Comparison of ENCODE assay signal across 14 cellular contexts in genomic region chr3:48271190-48271589, GRCh38. TPM values are rescaled to one million over a fixed set of nuclear protein-coding genes. Genes with fewer than 3 reads are reported as not detected.
DNase-seq lines count a peak whose midpoint lies in the region; ATAC-seq, FAIRE-seq and TF ChIP-seq lines count a peak whose summit lies in the region.
"Not testable (repeated sequence)": the region's sequence is repeated elsewhere in the genome, so short reads cannot be mapped to it uniquely, and the experiment has no call there.
"Had no signal": no experiment of that assay in that cellular context is flagged by ENCODE, and none has a peak within 500 bp of the region (broad histone marks: within the 10 kb centered on the region; RNA-seq: fewer than 3 reads in every experiment).

No MANE protein-coding gene starts in this region.

- not testable (repeated sequence) for H3K4me3 Mint-ChIP-seq in activated CD4-positive, alpha-beta T cell treated with anti-CD3 and anti-CD28 coated beads for 36 hours; activated CD8-positive, alpha-beta T cell treated with anti-CD3 and anti-CD28 coated beads for 36 hours; progenitor cell of endocrine pancreas (ENCODE audit: low read depth)

- not testable (repeated sequence) for H3K9me3 ChIP-seq in K562 (replicated peaks; ENCODE audit: control insufficient read depth, insufficient read depth, low read depth, low read length); HepG2 (ENCODE audit: low read length)

- peak overlapping the region; percentile 23; the same call in 1 of the 2 replicates for H3K27ac ChIP-seq in RWPE1
- H3K27ac ChIP-seq in K562 (ENCODE audit: extremely low read depth, low read depth, low read length); HepG2 (ENCODE audit: extremely low read length, insufficient read depth, low read length): not testable (repeated sequence)

- WGBS in K562 (ENCODE audit: insufficient coverage, low coverage, missing lambda C conversion rate): 94% methylated on average over 10 of the region's 11 CpGs
- 98% methylated on average over 11 of the region's 11 CpGs for WGBS in HepG2 (ENCODE audit: low lambda C conversion rate)

- H2AFZ ChIP-seq in K562 (ENCODE audit: low read depth, low read length); HepG2 (ENCODE audit: low read length): not testable (repeated sequence)

- CTCF ChIA-PET in RWPE1 (lab: Yijun Ruan, JAX): interaction anchor here (1.0 kb wide), 1 partner anchor 77 kb away, joined by 3 read pairs; no protein-coding TSS in a partner anchor
- CTCF ChIA-PET in activated CD4-positive, alpha-beta T cell treated with anti-CD3 and anti-CD28 coated beads for 36 hours (lab: Charles Lee): interaction anchor here (0.8 to 5.3 kb wide), 6 partner anchors 11 to 278 kb away, joined by 3 to 77 read pairs (median 4); no protein-coding TSS in a partner anchor
- CTCF ChIA-PET in activated CD8-positive, alpha-beta T cell treated with anti-CD3 and anti-CD28 coated beads for 36 hours (lab: Charles Lee): interaction anchor here (1.0 to 6.2 kb wide), 5 partner anchors 8 to 168 kb away, joined by 3 to 135 read pairs (median 4); partner anchors contain the start of genes CCDC51 and TMA7
- CTCF ChIA-PET in K562 (lab: Yijun Ruan, JAX; ENCODE audit: low intra/inter-chr PET ratio): not testable (repeated sequence)
- CTCF ChIA-PET in HepG2 (lab: Yijun Ruan, JAX; ENCODE audit: low intra/inter-chr PET ratio, low total read pairs): interaction anchor here (4.6 kb wide), 1 partner anchor 164 kb away, joined by 76 read pairs; no protein-coding TSS in a partner anchor

- not testable (repeated sequence) for BruUV-seq in K562 (replicated peaks; lab: Mats Ljungman, UMichigan); HepG2 (replicated peaks; lab: Mats Ljungman, UMichigan)

- not testable (repeated sequence) for H3K79me2 ChIP-seq in K562 (ENCODE audit: control insufficient read depth, insufficient read depth, low read length); HepG2 (ENCODE audit: insufficient read depth, low read length)

- not testable (repeated sequence) for H3K27me3 Mint-ChIP-seq in activated CD4-positive, alpha-beta T cell treated with anti-CD3 and anti-CD28 coated beads for 36 hours; activated CD8-positive, alpha-beta T cell treated with anti-CD3 and anti-CD28 coated beads for 36 hours; progenitor cell of endocrine pancreas

- H3K36me3 ChIP-seq in K562 (ENCODE audit: control insufficient read depth, insufficient read depth, low read length) (peaks cover 38% of the 10 kb centered on the region; the same call in 2 of the 3 replicates), HepG2 (replicated peaks in 1 of 2; ENCODE audit: control insufficient read depth in 1 of 2, insufficient read depth in 2 of 2, low read length in 2 of 2) (peaks cover 3 to 14% of the 10 kb centered on the region in 2 experiments; a peak in 4 of 5 replicates)

- TF ChIP-seq POLR2A in K562 (conservative IDR thresholded peaks at IDR 0.05); HepG2 (IDR thresholded peaks at IDR 0.05; ENCODE audit: insufficient read depth in 1 of 2, low read depth in 2 of 2, low read length in 2 of 2): not testable (repeated sequence)

- not testable (repeated sequence) for DNase-seq in RWPE1 (ENCODE audit: low spot score); K562 (ENCODE audit: extremely low read depth in 1 of 4, low spot score in 3 of 4); HepG2 (ENCODE audit: low spot score); progenitor cell of endocrine pancreas (ENCODE audit: low spot score, unreplicated experiment)
- peak; percentile 17 for DNase-seq in activated CD4-positive, alpha-beta T cell treated with anti-CD3 and anti-CD28 coated beads for 36 hours
- peak; percentile 38 for DNase-seq in activated CD8-positive, alpha-beta T cell treated with anti-CD3 and anti-CD28 coated beads for 36 hours

- not testable (repeated sequence) for FAIRE-seq in K562 (lab: Jason Lieb, UNC); HepG2 (lab: Jason Lieb, UNC)

- not testable (repeated sequence) for H3K27me3 ChIP-seq in K562 (ENCODE audit: control insufficient read depth in 2 of 2, insufficient read depth in 2 of 2, low read length in 2 of 2); HepG2 (ENCODE audit: control insufficient read depth in 1 of 2, insufficient read depth in 2 of 2, low read length in 2 of 2)

- not testable (repeated sequence) for H3K9me1 ChIP-seq in K562 (ENCODE audit: control insufficient read depth, insufficient read depth, low read length)

- H4K20me1 ChIP-seq in K562 (replicated peaks; ENCODE audit: control insufficient read depth, insufficient read depth, low read length); HepG2 (ENCODE audit: insufficient read depth, low read length): not testable (repeated sequence)

- not testable (repeated sequence) for H3K4me3 ChIP-seq in K562; HepG2 (replicated peaks in 1 of 3; ENCODE audit: insufficient read depth in 1 of 3, low read depth in 2 of 3, low read length in 3 of 3)

- H3K4me1 ChIP-seq in K562 (replicated peaks in 1 of 2; ENCODE audit: control insufficient read depth in 2 of 2, insufficient read depth in 2 of 2, low read length in 2 of 2); HepG2 (ENCODE audit: insufficient read depth, low read length): not testable (repeated sequence)

- intact Hi-C loops in activated CD4-positive, alpha-beta T cell treated with anti-CD3 and anti-CD28 coated beads for 36 hours (cut with DNase I, micrococcal nuclease): loop anchor here (5.0 to 10.0 kb wide), 2 partner anchors 131 to 134 kb away; no protein-coding TSS in a partner anchor
- intact Hi-C loops in activated CD8-positive, alpha-beta T cell treated with anti-CD3 and anti-CD28 coated beads for 36 hours (cut with micrococcal nuclease): loop anchor here (5.0 to 10.0 kb wide), 3 partner anchors 124 to 274 kb away; no protein-coding TSS in a partner anchor
- intact Hi-C loops in K562 (cut with micrococcal nuclease): loop anchor here (5.0 to 10.0 kb wide), 3 partner anchors 76 to 284 kb away; partner anchors contain the start of gene PFKFB4
- intact Hi-C loops in HepG2 (cut with micrococcal nuclease; ENCODE audit: unreplicated experiment): loop anchor here (5.0 kb wide), 1 partner anchor 236 kb away; no protein-coding TSS in a partner anchor

- TF ChIP-seq RAD21 in K562 (CRISPR knock-in tag; conservative IDR thresholded peaks at IDR 0.05 in 1 of 2, IDR thresholded peaks at IDR 0.05 in 1 of 2); HepG2 (CRISPR knock-in tag; IDR thresholded peaks at IDR 0.05): not testable (repeated sequence)

- peaks cover 35% of the 10 kb centered on the region for H3K36me3 Mint-ChIP-seq in activated CD4-positive, alpha-beta T cell treated with anti-CD3 and anti-CD28 coated beads for 36 hours (ENCODE audit: low read depth)
- peaks cover 44% of the 10 kb centered on the region for H3K36me3 Mint-ChIP-seq in activated CD8-positive, alpha-beta T cell treated with anti-CD3 and anti-CD28 coated beads for 36 hours (ENCODE audit: low read depth)
- H3K36me3 Mint-ChIP-seq in progenitor cell of endocrine pancreas (ENCODE audit: insufficient read depth): peaks cover 40% of the 10 kb centered on the region

- not testable (repeated sequence) for TF ChIP-seq CTCF in RWPE1 (conservative IDR thresholded peaks at IDR 0.05; ENCODE audit: low read depth); activated CD8-positive, alpha-beta T cell treated with anti-CD3 and anti-CD28 coated beads for 36 hours (IDR thresholded peaks at IDR 0.05); K562 (IDR thresholded peaks at IDR 0.05 in 2 of 3, conservative IDR thresholded peaks at IDR 0.05 in 1 of 3; ENCODE audit: insufficient read depth in 2 of 3, low read depth in 1 of 3, low read length in 3 of 3); HepG2 (CRISPR knock-in tag; IDR thresholded peaks at IDR 0.05); progenitor cell of endocrine pancreas (IDR thresholded peaks at IDR 0.05; ENCODE audit: unreplicated experiment)

- not testable (repeated sequence) for H3K9me3 Mint-ChIP-seq in activated CD4-positive, alpha-beta T cell treated with anti-CD3 and anti-CD28 coated beads for 36 hours (ENCODE audit: low read depth); activated CD8-positive, alpha-beta T cell treated with anti-CD3 and anti-CD28 coated beads for 36 hours; progenitor cell of endocrine pancreas (ENCODE audit: low read depth)

- ATAC-seq in activated CD4-positive, alpha-beta T cell treated with anti-CD3 and anti-CD28 coated beads for 36 hours; activated CD8-positive, alpha-beta T cell treated with anti-CD3 and anti-CD28 coated beads for 36 hours; K562; HepG2: not testable (repeated sequence)

- not testable (repeated sequence) for H3K9ac ChIP-seq in K562 (ENCODE audit: insufficient read depth in 1 of 2, low read depth in 2 of 2, low read length in 2 of 2); HepG2 (ENCODE audit: insufficient read depth, low read depth, low read length)

- not testable (repeated sequence) for TF ChIP-seq EP300 in K562 (IDR thresholded peaks at IDR 0.05; ENCODE audit: low read length); HepG2 (IDR thresholded peaks at IDR 0.05; ENCODE audit: low read depth in 2 of 2, low read length in 2 of 2); HepG2 (CRISPR knock-in tag; IDR thresholded peaks at IDR 0.05; ENCODE audit: borderline replicate concordance)

- H3K27ac Mint-ChIP-seq in activated CD4-positive, alpha-beta T cell treated with anti-CD3 and anti-CD28 coated beads for 36 hours; activated CD8-positive, alpha-beta T cell treated with anti-CD3 and anti-CD28 coated beads for 36 hours: not testable (repeated sequence)
- peak overlapping the region; percentile 30 for H3K27ac Mint-ChIP-seq in progenitor cell of endocrine pancreas

- peaks cover 40% of the 10 kb centered on the region for H3K4me1 Mint-ChIP-seq in activated CD4-positive, alpha-beta T cell treated with anti-CD3 and anti-CD28 coated beads for 36 hours
- peaks cover 42% of the 10 kb centered on the region for H3K4me1 Mint-ChIP-seq in activated CD8-positive, alpha-beta T cell treated with anti-CD3 and anti-CD28 coated beads for 36 hours (ENCODE audit: low read depth)
- H3K4me1 Mint-ChIP-seq in progenitor cell of endocrine pancreas (ENCODE audit: low read depth): peaks cover 40% of the 10 kb centered on the region

- in situ Hi-C loops in K562 (cut with MboI): loop anchor here (5.0 kb wide), 1 partner anchor 166 kb away; no protein-coding TSS in a partner anchor
- in situ Hi-C loops in HepG2 (cut with HindIII; ENCODE audit: extremely low pct_ligation_motif_present, low pct_unique_long_range_greater_than_20kb): loop anchor here (5.0 kb wide), 1 partner anchor 166 kb away; no protein-coding TSS in a partner anchor

- POLR2A ChIA-PET in RWPE1 (lab: Yijun Ruan, JAX; ENCODE audit: low non-redundant PET): not testable (repeated sequence)
- POLR2A ChIA-PET in activated CD4-positive, alpha-beta T cell treated with anti-CD3 and anti-CD28 coated beads for 36 hours (lab: Charles Lee): interaction anchor here (0.6 to 1.0 kb wide), 2 partner anchors 11 to 165 kb away, joined by 3 to 11 read pairs; no protein-coding TSS in a partner anchor
- POLR2A ChIA-PET in activated CD8-positive, alpha-beta T cell treated with anti-CD3 and anti-CD28 coated beads for 36 hours (lab: Charles Lee): interaction anchor here (1.4 kb wide), 1 partner anchor 11 kb away, joined by 3 read pairs; no protein-coding TSS in a partner anchor
- POLR2A ChIA-PET in K562 (lab: Yijun Ruan, JAX) (interaction anchor here (1.1 to 1.7 kb wide), 7 partner anchors 12 to 169 kb away, joined by 3 to 6 read pairs (median 4); partner anchors contain the start of genes CCDC51, TMA7 and ZNF589), HepG2 (lab: Yijun Ruan, JAX) (interaction anchor here (0.7 kb wide), 1 partner anchor 168 kb away, joined by 3 read pairs; the partner anchor contains the start of gene CCDC51)

- H3K4me2 ChIP-seq in K562 (ENCODE audit: insufficient read depth, low read length); HepG2 (ENCODE audit: low read depth, low read length): not testable (repeated sequence)

RNA-seq across cellular contexts. Expression of gene NME6, which starts 30.0 kb away (rescaled TPM):
- 10 to 100 TPM; 26.1 to 28.9 TPM for total RNA-seq in activated CD4-positive, alpha-beta T cell treated with anti-CD3 and anti-CD28 coated beads for 36 hours
- total RNA-seq in activated CD8-positive, alpha-beta T cell treated with anti-CD3 and anti-CD28 coated beads for 36 hours: 10 to 100 TPM; 23.2 to 31.0 TPM
- 38.1 and 39.6 TPM in 2 replicates for total RNA-seq in K562 (2011; cell fraction: chromatin; rRNA removed; ENCODE audit: low replicate concordance)
- 20.5 and 24.2 TPM in 2 replicates for total RNA-seq in K562 (2011; cell fraction: nucleolus; rRNA removed)
- total RNA-seq in K562 (2011; cell fraction: nucleoplasm; rRNA removed): 39.3 and 53.9 TPM in 2 replicates
- 22.5 and 27.2 TPM in 2 replicates for total RNA-seq in K562 (2014; rRNA removed)
- 24.5 and 26.5 TPM in 2 replicates for total RNA-seq in K562 (2014; rRNA removed; fragmentation: Illumina TruSeq; extraction: Trizol)
- 32.9 and 35.0 TPM in 2 replicates for total RNA-seq in K562 (2015; rRNA removed; fragmentation: Illumina TruSeq; extraction: Trizol)
- total RNA-seq in K562 (2021): 23.2 and 24.3 TPM in 2 replicates
- polyA plus RNA-seq in K562 (2011; rRNA removed): 33.1 and 33.3 TPM in 2 replicates
- polyA plus RNA-seq in K562 (2011; cell fraction: cytosol; rRNA removed): 43.2 and 63.3 TPM in 2 replicates
- 11.4 and 15.4 TPM in 2 replicates for polyA plus RNA-seq in K562 (2011; cell fraction: nucleus; rRNA removed)
- 21.8 and 25.1 TPM in 2 replicates for polyA plus RNA-seq in K562 (2012)
- polyA plus RNA-seq in K562 (2014; fragmentation: Illumina TruSeq; extraction: Trizol): 36.2 and 42.0 TPM in 2 replicates
- 10 to 100 TPM; 66.8 to 80.0 TPM for polyA plus RNA-seq in K562 (2014; fragmentation: Nextera tagmentation; extraction: Ambion mirVana)
- 27.3 and 31.0 TPM in 2 replicates for polyA plus RNA-seq in K562 (2014; rRNA removed)
- 27.7 TPM in 2 replicates for polyA minus RNA-seq in K562 (2011; rRNA and poly(A)+ RNA removed)
- 12.4 and 16.1 TPM in 2 replicates for polyA minus RNA-seq in K562 (2011; cell fraction: cytosol; rRNA and poly(A)+ RNA removed)
- polyA minus RNA-seq in K562 (2011; cell fraction: nucleus; rRNA and poly(A)+ RNA removed): 8.1 and 13.0 TPM in 2 replicates
- total RNA-seq in HepG2 (2016; rRNA removed; fragmentation: Illumina TruSeq; extraction: Trizol): 29.3 and 39.3 TPM in 2 replicates
- total RNA-seq in HepG2 (2016; cell fraction: cytosol; rRNA removed; fragmentation: Illumina TruSeq; extraction: Trizol; ENCODE audit: low read depth): 16.7 and 19.9 TPM in 2 replicates
- total RNA-seq in HepG2 (2016; cell fraction: insoluble cytoplasmic fraction; rRNA removed; fragmentation: Illumina TruSeq; extraction: Trizol): 32.0 and 39.5 TPM in 2 replicates
- total RNA-seq in HepG2 (2016; cell fraction: membrane; rRNA removed; fragmentation: Illumina TruSeq; extraction: Trizol): 27.4 and 28.5 TPM in 2 replicates
- 12.5 and 20.5 TPM in 2 replicates for total RNA-seq in HepG2 (2016; cell fraction: nucleus; rRNA removed; fragmentation: Illumina TruSeq; extraction: Trizol)
- polyA plus RNA-seq in HepG2 (2011; rRNA removed): 31.0 and 35.0 TPM in 2 replicates
- polyA plus RNA-seq in HepG2 (2011; cell fraction: cytosol; rRNA removed): 35.2 and 38.2 TPM in 2 replicates
- 12.4 and 14.8 TPM in 2 replicates for polyA plus RNA-seq in HepG2 (2011; cell fraction: nucleus; rRNA removed)
- 13.5 and 14.8 TPM in 2 replicates for polyA plus RNA-seq in HepG2 (2012)
- polyA plus RNA-seq in HepG2 (2016; cell fraction: cytosol; fragmentation: Illumina TruSeq; extraction: Trizol; ENCODE audit: low read depth): 16.6 and 18.9 TPM in 2 replicates
- polyA plus RNA-seq in HepG2 (2016; cell fraction: insoluble cytoplasmic fraction; fragmentation: Illumina TruSeq; extraction: Trizol; ENCODE audit: low read depth): 36.5 and 38.3 TPM in 2 replicates
- polyA plus RNA-seq in HepG2 (2016; cell fraction: membrane; fragmentation: Illumina TruSeq; extraction: Trizol; ENCODE audit: low read depth): 22.5 and 24.6 TPM in 2 replicates
- polyA plus RNA-seq in HepG2 (2016; cell fraction: nucleus; fragmentation: Illumina TruSeq; extraction: Trizol; ENCODE audit: insufficient read depth, low read depth): 26.6 and 28.5 TPM in 2 replicates
- polyA minus RNA-seq in HepG2 (2011; rRNA and poly(A)+ RNA removed; ENCODE audit: low replicate concordance): 33.9 and 58.1 TPM in 2 replicates
- 8.7 and 12.7 TPM in 2 replicates for polyA minus RNA-seq in HepG2 (2011; cell fraction: cytosol; rRNA and poly(A)+ RNA removed)
- polyA minus RNA-seq in HepG2 (2011; cell fraction: nucleus; rRNA and poly(A)+ RNA removed): 15.2 and 16.3 TPM in 2 replicates
- 34.8 and 35.5 TPM in 2 replicates for total RNA-seq in progenitor cell of endocrine pancreas

RNA-seq across cellular contexts. Expression of gene ZNF589, which starts 30.3 kb away (rescaled TPM):
- total RNA-seq in activated CD4-positive, alpha-beta T cell treated with anti-CD3 and anti-CD28 coated beads for 36 hours: 10 to 100 TPM; 28.6 to 29.6 TPM
- total RNA-seq in activated CD8-positive, alpha-beta T cell treated with anti-CD3 and anti-CD28 coated beads for 36 hours: 10 to 100 TPM; 30.4 to 32.8 TPM
- 68.3 and 75.9 TPM in 2 replicates for total RNA-seq in K562 (2011; cell fraction: chromatin; rRNA removed; ENCODE audit: low replicate concordance)
- total RNA-seq in K562 (2011; cell fraction: nucleolus; rRNA removed): 29.9 and 35.9 TPM in 2 replicates
- total RNA-seq in K562 (2011; cell fraction: nucleoplasm; rRNA removed): 57.4 and 74.4 TPM in 2 replicates
- total RNA-seq in K562 (2014; rRNA removed) (13.9 and 17.6 TPM in 2 replicates), K562 (2014; rRNA removed; fragmentation: Illumina TruSeq; extraction: Trizol) (21.5 and 24.9 TPM in 2 replicates), K562 (2015; rRNA removed; fragmentation: Illumina TruSeq; extraction: Trizol) (20.1 and 20.8 TPM in 2 replicates), K562 (2021) (19.6 and 20.8 TPM in 2 replicates), HepG2 (2016; rRNA removed; fragmentation: Illumina TruSeq; extraction: Trizol) (5.6 and 7.3 TPM in 2 replicates), progenitor cell of endocrine pancreas (28.5 and 30.4 TPM in 2 replicates)
- polyA plus RNA-seq in K562 (2011; rRNA removed) (26.7 and 28.8 TPM in 2 replicates), K562 (2014; fragmentation: Illumina TruSeq; extraction: Trizol) (24.1 and 25.1 TPM in 2 replicates), K562 (2014; fragmentation: Nextera tagmentation; extraction: Ambion mirVana) (10 to 100 TPM in 1 of 2 experiments, 1 to 10 TPM in 1; 4.2 to 17.6 TPM), K562 (2014; rRNA removed) (23.2 and 23.9 TPM in 2 replicates), HepG2 (2011; rRNA removed) (5.8 and 7.2 TPM in 2 replicates)
- polyA plus RNA-seq in K562 (2011; cell fraction: cytosol; rRNA removed): 11.3 and 20.8 TPM in 2 replicates
- polyA plus RNA-seq in K562 (2011; cell fraction: nucleus; rRNA removed): 78.0 and 81.2 TPM in 2 replicates
- 14.2 and 16.5 TPM in 2 replicates for polyA plus RNA-seq in K562 (2012)
- polyA minus RNA-seq in K562 (2011; rRNA and poly(A)+ RNA removed): 24.3 and 27.1 TPM in 2 replicates
- 6.6 and 7.7 TPM in 2 replicates for polyA minus RNA-seq in K562 (2011; cell fraction: cytosol; rRNA and poly(A)+ RNA removed)
- 12.9 and 19.1 TPM in 2 replicates for polyA minus RNA-seq in K562 (2011; cell fraction: nucleus; rRNA and poly(A)+ RNA removed)
- total RNA-seq in HepG2 (2016; cell fraction: cytosol; rRNA removed; fragmentation: Illumina TruSeq; extraction: Trizol; ENCODE audit: low read depth): 0.44 and 0.81 TPM in 2 replicates
- 5.3 and 6.9 TPM in 2 replicates for total RNA-seq in HepG2 (2016; cell fraction: insoluble cytoplasmic fraction; rRNA removed; fragmentation: Illumina TruSeq; extraction: Trizol)
- total RNA-seq in HepG2 (2016; cell fraction: membrane; rRNA removed; fragmentation: Illumina TruSeq; extraction: Trizol): 1.4 and 1.7 TPM in 2 replicates
- total RNA-seq in HepG2 (2016; cell fraction: nucleus; rRNA removed; fragmentation: Illumina TruSeq; extraction: Trizol): 10.3 and 12.0 TPM in 2 replicates
- 2.5 and 3.9 TPM in 2 replicates for polyA plus RNA-seq in HepG2 (2011; cell fraction: cytosol; rRNA removed)
- 15.9 and 20.4 TPM in 2 replicates for polyA plus RNA-seq in HepG2 (2011; cell fraction: nucleus; rRNA removed)
- 5.9 and 7.4 TPM in 2 replicates for polyA plus RNA-seq in HepG2 (2012)
- polyA plus RNA-seq in HepG2 (2016; cell fraction: cytosol; fragmentation: Illumina TruSeq; extraction: Trizol; ENCODE audit: low read depth): 0.26 and 0.29 TPM in 2 replicates
- polyA plus RNA-seq in HepG2 (2016; cell fraction: insoluble cytoplasmic fraction; fragmentation: Illumina TruSeq; extraction: Trizol; ENCODE audit: low read depth): 5.2 and 5.5 TPM in 2 replicates
- polyA plus RNA-seq in HepG2 (2016; cell fraction: membrane; fragmentation: Illumina TruSeq; extraction: Trizol; ENCODE audit: low read depth): 0.94 and 1.2 TPM in 2 replicates
- polyA plus RNA-seq in HepG2 (2016; cell fraction: nucleus; fragmentation: Illumina TruSeq; extraction: Trizol; ENCODE audit: insufficient read depth, low read depth): 17.8 and 20.2 TPM in 2 replicates
- 5.6 and 10.6 TPM in 2 replicates for polyA minus RNA-seq in HepG2 (2011; rRNA and poly(A)+ RNA removed; ENCODE audit: low replicate concordance)
- polyA minus RNA-seq in HepG2 (2011; cell fraction: cytosol; rRNA and poly(A)+ RNA removed): 1.7 TPM in 2 replicates
- polyA minus RNA-seq in HepG2 (2011; cell fraction: nucleus; rRNA and poly(A)+ RNA removed): 8.9 and 13.2 TPM in 2 replicates

RNA-seq across cellular contexts. Expression of gene CAMP, which starts 47.9 kb away (rescaled TPM):
- total RNA-seq in activated CD4-positive, alpha-beta T cell treated with anti-CD3 and anti-CD28 coated beads for 36 hours: not detected
- not detected for total RNA-seq in activated CD8-positive, alpha-beta T cell treated with anti-CD3 and anti-CD28 coated beads for 36 hours
- total RNA-seq in K562 (2011; cell fraction: chromatin; rRNA removed; ENCODE audit: low replicate concordance): not detected in 2 replicates
- total RNA-seq in K562 (2011; cell fraction: nucleolus; rRNA removed): not detected in 2 replicates
- total RNA-seq in K562 (2011; cell fraction: nucleoplasm; rRNA removed): not detected in 2 replicates
- total RNA-seq in K562 (2014; rRNA removed) (0.29 TPM in 1 of 2 replicates, not detected in the other), K562 (2014; rRNA removed; fragmentation: Illumina TruSeq; extraction: Trizol) (not detected in 2 replicates), K562 (2015; rRNA removed; fragmentation: Illumina TruSeq; extraction: Trizol) (not detected in 2 replicates), K562 (2021) (0.22 TPM in 1 of 2 replicates, not detected in the other), HepG2 (2016; rRNA removed; fragmentation: Illumina TruSeq; extraction: Trizol) (not detected in 2 replicates), progenitor cell of endocrine pancreas (not detected in 2 replicates)
- polyA plus RNA-seq in K562 (2011; rRNA removed) (not detected in 2 replicates), K562 (2014; fragmentation: Illumina TruSeq; extraction: Trizol) (not detected in 2 replicates), K562 (2014; fragmentation: Nextera tagmentation; extraction: Ambion mirVana) (not detected), K562 (2014; rRNA removed) (not detected in 2 replicates), HepG2 (2011; rRNA removed) (not detected in 2 replicates)
- polyA plus RNA-seq in K562 (2011; cell fraction: cytosol; rRNA removed): not detected in 2 replicates
- not detected in 2 replicates for polyA plus RNA-seq in K562 (2011; cell fraction: nucleus; rRNA removed)
- not detected in 2 replicates for polyA plus RNA-seq in K562 (2012)
- not detected in 2 replicates for polyA minus RNA-seq in K562 (2011; rRNA and poly(A)+ RNA removed)
- not detected in 2 replicates for polyA minus RNA-seq in K562 (2011; cell fraction: cytosol; rRNA and poly(A)+ RNA removed)
- polyA minus RNA-seq in K562 (2011; cell fraction: nucleus; rRNA and poly(A)+ RNA removed): not detected in 2 replicates
- total RNA-seq in HepG2 (2016; cell fraction: cytosol; rRNA removed; fragmentation: Illumina TruSeq; extraction: Trizol; ENCODE audit: low read depth): not detected in 2 replicates
- not detected in 2 replicates for total RNA-seq in HepG2 (2016; cell fraction: insoluble cytoplasmic fraction; rRNA removed; fragmentation: Illumina TruSeq; extraction: Trizol)
- not detected in 2 replicates for total RNA-seq in HepG2 (2016; cell fraction: membrane; rRNA removed; fragmentation: Illumina TruSeq; extraction: Trizol)
- total RNA-seq in HepG2 (2016; cell fraction: nucleus; rRNA removed; fragmentation: Illumina TruSeq; extraction: Trizol): not detected in 2 replicates
- not detected in 2 replicates for polyA plus RNA-seq in HepG2 (2011; cell fraction: cytosol; rRNA removed)
- not detected in 2 replicates for polyA plus RNA-seq in HepG2 (2011; cell fraction: nucleus; rRNA removed)
- polyA plus RNA-seq in HepG2 (2012): not detected in 2 replicates
- polyA plus RNA-seq in HepG2 (2016; cell fraction: cytosol; fragmentation: Illumina TruSeq; extraction: Trizol; ENCODE audit: low read depth): not detected in 2 replicates
- polyA plus RNA-seq in HepG2 (2016; cell fraction: insoluble cytoplasmic fraction; fragmentation: Illumina TruSeq; extraction: Trizol; ENCODE audit: low read depth): not detected in 2 replicates
- not detected in 2 replicates for polyA plus RNA-seq in HepG2 (2016; cell fraction: membrane; fragmentation: Illumina TruSeq; extraction: Trizol; ENCODE audit: low read depth)
- not detected in 2 replicates for polyA plus RNA-seq in HepG2 (2016; cell fraction: nucleus; fragmentation: Illumina TruSeq; extraction: Trizol; ENCODE audit: insufficient read depth, low read depth)
- not detected in 2 replicates for polyA minus RNA-seq in HepG2 (2011; rRNA and poly(A)+ RNA removed; ENCODE audit: low replicate concordance)
- not detected in 2 replicates for polyA minus RNA-seq in HepG2 (2011; cell fraction: cytosol; rRNA and poly(A)+ RNA removed)
- polyA minus RNA-seq in HepG2 (2011; cell fraction: nucleus; rRNA and poly(A)+ RNA removed): not detected in 2 replicates
- total RNA-seq: A172; B cell; Caco-2; Calu3; CD4-positive, alpha-beta T cell; CD8-positive, alpha-beta T cell had no signal
- polyA plus RNA-seq: A549, BJ had no signal
